ENCODE assay signal across 18 cellular contexts in genomic region chr21:39533545-39534226, GRCh38.
DNase-seq lines count a peak whose midpoint lies in the region; ATAC-seq, FAIRE-seq and TF ChIP-seq lines count a peak whose summit lies in the region.
"Had no signal": no experiment of that assay in that cellular context is flagged by ENCODE, and none has a peak within 500 bp of the region (broad histone marks: within the 10 kb centered on the region; RNA-seq: fewer than 3 reads in every experiment).

No MANE protein-coding gene starts in this region.

- POLR2A ChIA-PET in WTC11 (lab: Charles Lee) = interaction anchor here (0.7 kb wide), 1 partner anchor 22 kb away, joined by 3 read pairs; no protein-coding TSS in a partner anchor

- intact Hi-C loops in cardiac septum (cut with DNase I) = loop anchor here (10.0 kb wide), 1 partner anchor 81 kb away; the partner anchor contains the start of gene B3GALT5
- intact Hi-C loops in mucosa of descending colon (cut with DNase I, micrococcal nuclease) = no loop called here

- H3K36me3 Mint-ChIP-seq in WTC11 = peaks cover 12% of the 10 kb centered on the region
- no peaks in the 10 kb centered on the region for H3K36me3 Mint-ChIP-seq in stimulated activated naive B cell treated with anti-CD40 and anti-IgM and Interleukin-4, amounts not matched to agents 10 μg/mL and 1 μg/mL and 100 μg/mL, for 72 hours

- H3K4me1 Mint-ChIP-seq in WTC11 = peaks cover 56% of the 10 kb centered on the region
- no peaks in the 10 kb centered on the region for H3K4me1 Mint-ChIP-seq in stimulated activated naive B cell treated with anti-CD40 and anti-IgM and Interleukin-4, amounts not matched to agents 10 μg/mL and 1 μg/mL and 100 μg/mL, for 72 hours

- CTCF ChIA-PET in WTC11 (lab: Charles Lee) = interaction anchor here (1.6 kb wide), 1 partner anchor 15 kb away, joined by 4 read pairs; no protein-coding TSS in a partner anchor

- peak overlapping the region; percentile 83 for H3K27ac Mint-ChIP-seq in WTC11
- H3K27ac Mint-ChIP-seq in stimulated activated naive B cell treated with anti-CD40 and anti-IgM and Interleukin-4, amounts not matched to agents 10 μg/mL and 1 μg/mL and 100 μg/mL, for 72 hours = no peak overlapping the region

- H3K4me3 Mint-ChIP-seq in WTC11 = no peak overlapping the region
- no peak overlapping the region for H3K4me3 Mint-ChIP-seq in stimulated activated naive B cell treated with anti-CD40 and anti-IgM and Interleukin-4, amounts not matched to agents 10 μg/mL and 1 μg/mL and 100 μg/mL, for 72 hours

- no peak for ATAC-seq in WTC11
- ATAC-seq in stimulated activated naive B cell treated with anti-CD40 and anti-IgM and Interleukin-4, amounts not matched to agents 10 μg/mL and 1 μg/mL and 100 μg/mL, for 72 hours (replicated peaks) = no peak
- no peak for ATAC-seq in mucosa of descending colon
- ATAC-seq: PC-3 had no signal

- DNase-seq in NCI-H2196 (lab: John Stamatoyannopoulos, UW; ENCODE audit: unreplicated experiment) (peak; percentile 25), NCI-H2196 treated with DMSO at 0.1 percent for 48 hours (lab: John Stamatoyannopoulos, UW; ENCODE audit: unreplicated experiment) (no peak), NCI-H2029 (lab: John Stamatoyannopoulos, UW) (peak; percentile 73), WTC11 (ENCODE audit: low spot score) (no peak), small intestine (no peak), cardiac septum (ENCODE audit: low spot score) (no peak), mucosa of descending colon (no peak)
- DNase-seq in stimulated activated naive B cell treated with anti-CD40 and anti-IgM and Interleukin-4, amounts not matched to agents 10 μg/mL and 1 μg/mL and 100 μg/mL, for 72 hours = no peak
- DNase-seq: AML-193; Caco-2; H7; KG1; MG63; NCI-H1436; NCI-H2107; NCI-H510A; NK-92 treated with Interleukin-12 subunit alpha and Interleukin-12 subunit beta, amount 100 ng/mL, for 24 hours; PC-3 had no signal

- H3K4me1 ChIP-seq in small intestine (ENCODE audit: control insufficient read depth in 2 of 2, insufficient read depth in 1 of 2, low read depth in 1 of 2, low read length in 1 of 2) (peaks cover 0 to 3% of the 10 kb centered on the region in 2 donors), mucosa of descending colon (ENCODE audit: low read depth) (peaks cover 3% of the 10 kb centered on the region)
- H3K4me1 ChIP-seq: Caco-2 had no signal

- peaks cover 3% of the 10 kb centered on the region; the same call in 1 of the 2 replicates for H3K27me3 Mint-ChIP-seq in WTC11 (ENCODE audit: low read depth)
- peaks cover 4 to 10% of the 10 kb centered on the region in 2 donors for H3K27me3 Mint-ChIP-seq in stimulated activated naive B cell treated with anti-CD40 and anti-IgM and Interleukin-4, amounts not matched to agents 10 μg/mL and 1 μg/mL and 100 μg/mL, for 72 hours

- no peak overlapping the region for H3K27ac ChIP-seq in small intestine (ENCODE audit: low read depth in 1 of 2, low read length in 1 of 2)

- TF ChIP-seq CTCF in WTC11 (IDR thresholded peaks at IDR 0.05) (no peak), mucosa of descending colon (IDR thresholded peaks at IDR 0.05) (no peak)

- H3K36me3 ChIP-seq in small intestine (ENCODE audit: control insufficient read depth in 2 of 2, insufficient read depth in 2 of 2, low read length in 2 of 2) (no peaks in the 10 kb centered on the region), mucosa of descending colon (ENCODE audit: low read depth) (no peaks in the 10 kb centered on the region)
- H3K36me3 ChIP-seq: MG63 had no signal

- H3K9me3 ChIP-seq in small intestine (ENCODE audit: control insufficient read depth, low read depth) = no peaks in the 10 kb centered on the region
- no peaks in the 10 kb centered on the region for H3K9me3 ChIP-seq in mucosa of descending colon
- H3K9me3 ChIP-seq: Caco-2, MG63 had no signal

- H3K4me3 ChIP-seq in small intestine (ENCODE audit: low read depth in 1 of 2, low read length in 2 of 2) (no peak overlapping the region), mucosa of descending colon (no peak overlapping the region)
- H3K4me3 ChIP-seq: MG63 had no signal

- WGBS in small intestine, 3 donors = 55 to 75% (median 74%) methylated on average over 5 of the region's 5 CpGs

- H3K9me3 Mint-ChIP-seq in WTC11 = peaks cover 17% of the 10 kb centered on the region
- no peaks in the 10 kb centered on the region for H3K9me3 Mint-ChIP-seq in stimulated activated naive B cell treated with anti-CD40 and anti-IgM and Interleukin-4, amounts not matched to agents 10 μg/mL and 1 μg/mL and 100 μg/mL, for 72 hours

- peak; percentile 91 for FAIRE-seq in small intestine (lab: Jason Lieb, UNC)

- no peaks in the 10 kb centered on the region for H3K27me3 ChIP-seq in small intestine (ENCODE audit: control insufficient read depth in 2 of 2, insufficient read depth in 2 of 2, low read length in 2 of 2)
- H3K27me3 ChIP-seq: MG63 had no signal

TF ChIP-seq in WTC11, 78 proteins besides CTCF, POLR2A, EP300 and RAD21:
- TF ChIP-seq USF1 (CRISPR knock-in tag; IDR thresholded peaks at IDR 0.05) (no peak), MLX (CRISPR knock-in tag; IDR thresholded peaks at IDR 0.05) (no peak), HMGA2 (CRISPR knock-in tag; IDR thresholded peaks at IDR 0.05) (peak; percentile 100)

Comparison
In these comparisons a context has a peak if more than half of its experiments do, and no peak if none do; other contexts are left out.
1. DNase-seq: peak in NCI-H2196 (single experiment) and NCI-H2029 (single experiment); none in NCI-H2196 treated with DMSO at 0.1 percent for 48 hours (single experiment), WTC11 (single experiment), small intestine (single experiment), stimulated activated naive B cell treated with anti-CD40 and anti-IgM and Interleukin-4, amounts not matched to agents 10 μg/mL and 1 μg/mL and 100 μg/mL, for 72 hours (single experiment), cardiac septum (single experiment) and mucosa of descending colon (0 of 3).